In genomic region chr2:127884841-127885301, GRCh38 we compare ENCODE assay signal across 8 cellular contexts. TPM values are rescaled to one million over a fixed set of nuclear protein-coding genes. Genes with fewer than 3 reads are reported as not detected.
DNase-seq lines count a peak whose midpoint lies in the region; ATAC-seq and TF ChIP-seq lines count a peak whose summit lies in the region.
"Not testable (repeated sequence)": the region's sequence is repeated elsewhere in the genome, so short reads cannot be mapped to it uniquely, and the experiment has no call there.

No MANE protein-coding gene starts in this region.

- H3K36me3 Mint-ChIP-seq in GM23338 (ENCODE audit: low read depth), result peaks cover 41% of the 10 kb centered on the region
- H3K36me3 Mint-ChIP-seq in activated CD8-positive, alpha-beta T cell treated with anti-CD3 and anti-CD28 coated beads for 36 hours (ENCODE audit: low read depth), result peaks cover 28% of the 10 kb centered on the region
- not testable (repeated sequence) for H3K36me3 Mint-ChIP-seq in chondrocyte (ENCODE audit: low read depth)

- H3K4me2 ChIP-seq in GM23338, result peak overlapping the region; percentile 92

- not testable (repeated sequence) for H3K9me3 Mint-ChIP-seq in GM23338; activated CD8-positive, alpha-beta T cell treated with anti-CD3 and anti-CD28 coated beads for 36 hours; chondrocyte (ENCODE audit: low read depth)

- H4K20me1 ChIP-seq in GM23338 (replicated peaks; ENCODE audit: insufficient read depth), result peaks cover 31% of the 10 kb centered on the region

- H3K9ac ChIP-seq in muscle layer of colon (ENCODE audit: low read length), result peak overlapping the region; percentile 83
- peak overlapping the region; percentile 48 to 73 (median 60) for H3K9ac ChIP-seq in skeletal muscle tissue (ENCODE audit: low read depth in 1 of 3, low read length in 3 of 3)

- H3K36me3 ChIP-seq in GM23338 (ENCODE audit: insufficient read depth) (peaks cover 11% of the 10 kb centered on the region), left ventricle myocardium inferior (peaks cover 28% of the 10 kb centered on the region), muscle layer of colon (ENCODE audit: insufficient read depth, low read length) (peaks cover 23% of the 10 kb centered on the region), skeletal muscle tissue (ENCODE audit: control insufficient read depth in 3 of 3, insufficient read depth in 3 of 3, low read length in 3 of 3) (peaks cover 4 to 20% (median 14%) of the 10 kb centered on the region in 3 donors)

- H3K27ac Mint-ChIP-seq in GM23338 (peak overlapping the region; percentile 72; the same call in 1 of the 2 replicates), chondrocyte (ENCODE audit: unreplicated experiment) (peak overlapping the region; percentile 96)
- peak overlapping the region; percentile 75 for H3K27ac Mint-ChIP-seq in activated CD8-positive, alpha-beta T cell treated with anti-CD3 and anti-CD28 coated beads for 36 hours

- peaks cover 24% of the 10 kb centered on the region for H3K4me1 ChIP-seq in GM23338 (ENCODE audit: insufficient read depth)
- peaks cover 61% of the 10 kb centered on the region for H3K4me1 ChIP-seq in left ventricle myocardium inferior
- H3K4me1 ChIP-seq in muscle layer of colon (ENCODE audit: insufficient read depth, low read length), result peaks cover 32% of the 10 kb centered on the region
- H3K4me1 ChIP-seq in skeletal muscle tissue (ENCODE audit: control insufficient read depth in 3 of 3, insufficient read depth in 3 of 3, low read length in 3 of 3), result peaks cover 21 to 27% (median 24%) of the 10 kb centered on the region in 3 donors

- peaks cover 67% of the 10 kb centered on the region for H3K79me2 ChIP-seq in GM23338 (replicated peaks; ENCODE audit: insufficient read depth)

- not testable (repeated sequence) for H3K27me3 ChIP-seq in GM23338 (ENCODE audit: insufficient read depth); left ventricle myocardium inferior (ENCODE audit: low read depth); muscle layer of colon (ENCODE audit: control insufficient read depth in 1 of 2, insufficient read depth in 2 of 2, low read length in 2 of 2); skeletal muscle tissue (ENCODE audit: control insufficient read depth in 3 of 3, insufficient read depth in 3 of 3, low read length in 3 of 3)

- H3K27me3 Mint-ChIP-seq in GM23338 (ENCODE audit: insufficient read depth, low read depth, poor library complexity); activated CD8-positive, alpha-beta T cell treated with anti-CD3 and anti-CD28 coated beads for 36 hours; chondrocyte (ENCODE audit: low read depth): not testable (repeated sequence)

- POLR2A ChIA-PET in activated CD8-positive, alpha-beta T cell treated with anti-CD3 and anti-CD28 coated beads for 36 hours (lab: Charles Lee), result interaction anchor here (1.1 to 1.3 kb wide), 2 partner anchors 26 to 75 kb away, joined by 3 read pairs; no protein-coding TSS in a partner anchor

- H3K4me3 Mint-ChIP-seq in GM23338 (peak overlapping the region; percentile 94), chondrocyte (ENCODE audit: unreplicated experiment) (peak overlapping the region; percentile 92)
- peak overlapping the region; percentile 81 for H3K4me3 Mint-ChIP-seq in activated CD8-positive, alpha-beta T cell treated with anti-CD3 and anti-CD28 coated beads for 36 hours

- peaks cover 15% of the 10 kb centered on the region; the same call in 1 of the 2 replicates for H3F3A ChIP-seq in GM23338 (replicated peaks; ENCODE audit: low read depth)

- DNase-seq in A172 (ENCODE audit: low spot score), result peak; percentile 14
- DNase-seq in GM23338 (ENCODE audit: low spot score), result peak; percentile 27
- peak; percentile 39 for DNase-seq in NCI-H82 treated with DMSO at 0.1 percent for 48 hours (lab: John Stamatoyannopoulos, UW; ENCODE audit: unreplicated experiment)
- not testable (repeated sequence) for DNase-seq in activated CD8-positive, alpha-beta T cell treated with anti-CD3 and anti-CD28 coated beads for 36 hours; chondrocyte (ENCODE audit: low spot score); left ventricle myocardium inferior

- not testable (repeated sequence) for H2AFZ ChIP-seq in GM23338

- TF ChIP-seq CTCF in GM23338 (conservative IDR thresholded peaks at IDR 0.05; ENCODE audit: low read depth in 2 of 2); activated CD8-positive, alpha-beta T cell treated with anti-CD3 and anti-CD28 coated beads for 36 hours (IDR thresholded peaks at IDR 0.05); chondrocyte (IDR thresholded peaks at IDR 0.05); left ventricle myocardium inferior (IDR thresholded peaks at IDR 0.05; ENCODE audit: borderline replicate concordance): not testable (repeated sequence)

- H3K9me3 ChIP-seq in left ventricle myocardium inferior (replicated peaks); muscle layer of colon (ENCODE audit: low read length); skeletal muscle tissue (ENCODE audit: control insufficient read depth in 3 of 3, low read length in 3 of 3): not testable (repeated sequence)

- H3K4me3 ChIP-seq in GM23338, result peak overlapping the region; percentile 72
- H3K4me3 ChIP-seq in left ventricle myocardium inferior, result peak overlapping the region; percentile 80
- H3K4me3 ChIP-seq in muscle layer of colon (ENCODE audit: low read depth in 1 of 2, low read length in 2 of 2), result peak overlapping the region; percentile 26 to 46
- peak overlapping the region; percentile 63 to 69 (median 67) for H3K4me3 ChIP-seq in skeletal muscle tissue (ENCODE audit: low read length in 3 of 3)

- peaks cover 25% of the 10 kb centered on the region for H3K4me1 Mint-ChIP-seq in GM23338
- H3K4me1 Mint-ChIP-seq in activated CD8-positive, alpha-beta T cell treated with anti-CD3 and anti-CD28 coated beads for 36 hours (ENCODE audit: low read depth), result peaks cover 53% of the 10 kb centered on the region
- peaks cover 41% of the 10 kb centered on the region for H3K4me1 Mint-ChIP-seq in chondrocyte (ENCODE audit: low read depth)

- H3K27ac ChIP-seq in GM23338 (ENCODE audit: low read depth) (peak overlapping the region; percentile 79; the same call in 1 of the 2 replicates), left ventricle myocardium inferior (replicated peaks) (peak overlapping the region; percentile 96), muscle layer of colon (ENCODE audit: low read depth, low read length) (peak overlapping the region; percentile 70), skeletal muscle tissue (ENCODE audit: low read depth, low read length) (peak overlapping the region; percentile 56)

- intact Hi-C loops in activated CD8-positive, alpha-beta T cell treated with anti-CD3 and anti-CD28 coated beads for 36 hours (cut with micrococcal nuclease), result not testable (repeated sequence)
- intact Hi-C loops in left ventricle myocardium inferior (cut with micrococcal nuclease), result loop anchor here (10.0 kb wide), 1 partner anchor 210 kb away; the partner anchor contains the start of gene UGGT1

- ATAC-seq in GM23338, result peak; percentile 3
- not testable (repeated sequence) for ATAC-seq in activated CD8-positive, alpha-beta T cell treated with anti-CD3 and anti-CD28 coated beads for 36 hours

- CTCF ChIA-PET in activated CD8-positive, alpha-beta T cell treated with anti-CD3 and anti-CD28 coated beads for 36 hours (lab: Charles Lee), result interaction anchor here (1.0 kb wide), 1 partner anchor 73 kb away, joined by 3 read pairs; no protein-coding TSS in a partner anchor

- not testable (repeated sequence) for H3K9me2 ChIP-seq in GM23338 (ENCODE audit: insufficient read depth)

RNA-seq across cellular contexts. Expression of gene AMMECR1L, which starts 0.9 kb away (rescaled TPM):
- total RNA-seq in A172 (2014; rRNA removed; shearing (Covaris generic)), result 12.3 and 15.8 TPM in 2 replicates
- total RNA-seq in GM23338 (2014; rRNA removed; shearing (Covaris generic)), result 17.7 and 20.5 TPM in 2 replicates
- polyA plus RNA-seq in GM23338 (2016; fragmentation: Nextera tagmentation; extraction: Ambion mirVana), result 7.8 and 7.9 TPM in 2 replicates
- 10 to 100 TPM; 12.5 to 13.1 TPM for total RNA-seq in activated CD8-positive, alpha-beta T cell treated with anti-CD3 and anti-CD28 coated beads for 36 hours
- total RNA-seq in chondrocyte (21.5 to 25.4 TPM (median 25.2 TPM) in 3 replicates), left ventricle myocardium inferior (9.7 TPM), skeletal muscle tissue (9.9 TPM)

RNA-seq across cellular contexts. Expression of gene POLR2D, which starts 26.9 kb away (rescaled TPM):
- total RNA-seq in A172 (2014; rRNA removed; shearing (Covaris generic)), result 30.4 and 42.4 TPM in 2 replicates
- 49.2 and 59.7 TPM in 2 replicates for total RNA-seq in GM23338 (2014; rRNA removed; shearing (Covaris generic))
- polyA plus RNA-seq in GM23338 (2016; fragmentation: Nextera tagmentation; extraction: Ambion mirVana), result 23.3 and 25.4 TPM in 2 replicates
- total RNA-seq in activated CD8-positive, alpha-beta T cell treated with anti-CD3 and anti-CD28 coated beads for 36 hours, result 10 to 100 TPM; 72.5 to 75.0 TPM
- total RNA-seq in chondrocyte, result 26.2 to 30.1 TPM (median 29.4 TPM) in 3 replicates
- 19.4 TPM for total RNA-seq in left ventricle myocardium inferior
- 32.9 TPM for total RNA-seq in skeletal muscle tissue
